In the genomic region with DNA sequence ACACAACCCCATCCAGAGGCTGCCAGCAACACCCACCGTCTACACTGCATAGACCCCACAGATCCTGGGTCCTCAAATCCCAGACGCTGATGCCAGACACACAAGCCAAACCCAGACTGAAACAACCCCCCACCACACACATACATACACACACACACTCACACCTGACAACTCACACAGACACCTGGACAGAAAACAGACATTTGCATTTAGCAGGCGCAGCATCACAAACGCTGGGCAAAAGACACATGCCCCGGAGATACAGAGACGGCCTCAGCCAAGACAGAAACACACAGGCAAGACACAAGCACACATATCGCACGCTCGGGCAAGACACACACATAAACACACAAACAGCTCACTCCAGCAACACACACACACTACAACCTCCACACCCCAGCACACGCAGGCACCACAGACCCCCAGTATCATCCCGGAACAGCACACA, we compare ENCODE assay signal across 9 cellular contexts. TPM values are rescaled to one million over a fixed set of nuclear protein-coding genes. Genes with fewer than 3 reads are reported as not detected.
DNase-seq lines count a peak whose midpoint lies in the region; ATAC-seq and TF ChIP-seq lines count a peak whose summit lies in the region.
"Had no signal": no experiment of that assay in that cellular context is flagged by ENCODE, and none has a peak within 500 bp of the region (broad histone marks: within the 10 kb centered on the region; RNA-seq: fewer than 3 reads in every experiment).

No MANE protein-coding gene starts in this region.

- peak in 1 of 3 donors; percentile 49 for DNase-seq in CD4-positive, CD25-positive, alpha-beta regulatory T cell
- peak in 1 of 2 donors; percentile 41 for DNase-seq in cardiac fibroblast (ENCODE audit: low read depth in 2 of 2)
- no peak for DNase-seq in GM03348 (ENCODE audit: low spot score)
- no peak for DNase-seq in Ammon's horn (ENCODE audit: low spot score)

- 6% methylated on average over 11 of the region's 11 CpGs for whole genome bisulfite sequencing in HUES64

- no peaks in the 10 kb centered on the region for H3K36me3 ChIP-seq in CD4-positive, CD25-positive, alpha-beta regulatory T cell (ENCODE audit: control insufficient read depth, insufficient read depth, low read length)
- H3K36me3 ChIP-seq in HUES64 (ENCODE audit: insufficient read depth, low read length), result no peaks in the 10 kb centered on the region
- H3K36me3 ChIP-seq in mucosa of rectum (ENCODE audit: control insufficient read depth in 2 of 2, insufficient read depth in 2 of 2, low read length in 2 of 2), result no peaks in the 10 kb centered on the region

- H3K27me3 Mint-ChIP-seq in CD4-positive, CD25-positive, alpha-beta regulatory T cell, result no peaks in the 10 kb centered on the region

- H3K9me3 ChIP-seq in CD4-positive, CD25-positive, alpha-beta regulatory T cell (ENCODE audit: control insufficient read depth in 2 of 2, low read length in 2 of 2), result no peaks in the 10 kb centered on the region
- no peaks in the 10 kb centered on the region for H3K9me3 ChIP-seq in HUES64 (ENCODE audit: insufficient read depth, low read depth, low read length)
- no peaks in the 10 kb centered on the region for H3K9me3 ChIP-seq in mucosa of rectum (ENCODE audit: control insufficient read depth in 2 of 2, low read length in 2 of 2)

- peaks cover 0 to 36% (median 22%) of the 10 kb centered on the region in 4 donors for H3K4me1 Mint-ChIP-seq in CD4-positive, CD25-positive, alpha-beta regulatory T cell

- H3K36me3 Mint-ChIP-seq in CD4-positive, CD25-positive, alpha-beta regulatory T cell, result no peaks in the 10 kb centered on the region
- H3K36me3 Mint-ChIP-seq: naive B cell had no signal

- H3K27me3 ChIP-seq in CD4-positive, CD25-positive, alpha-beta regulatory T cell (ENCODE audit: control insufficient read depth, insufficient read depth, low read length), result no peaks in the 10 kb centered on the region
- H3K27me3 ChIP-seq in HUES64 (ENCODE audit: insufficient read depth, low read length) (peaks cover 4% of the 10 kb centered on the region), mucosa of rectum (ENCODE audit: control insufficient read depth in 2 of 2, insufficient read depth in 2 of 2, low read length in 2 of 2) (no peaks in the 10 kb centered on the region)

- no peak overlapping the region for H3K4me3 Mint-ChIP-seq in CD4-positive, CD25-positive, alpha-beta regulatory T cell
- H3K4me3 Mint-ChIP-seq: naive B cell had no signal

- peaks cover 53% of the 10 kb centered on the region for H3K4me1 ChIP-seq in CD4-positive, CD25-positive, alpha-beta regulatory T cell (ENCODE audit: control insufficient read depth, insufficient read depth, low read length, poor library complexity, severe bottlenecking)
- H3K4me1 ChIP-seq in HUES64 (ENCODE audit: insufficient read depth, low read length), result peaks cover 21% of the 10 kb centered on the region
- peaks cover 47 to 50% of the 10 kb centered on the region in 2 donors for H3K4me1 ChIP-seq in mucosa of rectum (ENCODE audit: control insufficient read depth in 2 of 2, insufficient read depth in 2 of 2, low read length in 2 of 2)

- peak overlapping the region; percentile 88 for H3K27ac ChIP-seq in CD4-positive, CD25-positive, alpha-beta regulatory T cell (ENCODE audit: insufficient read depth, low read length, poor library complexity, severe bottlenecking)
- H3K27ac ChIP-seq in HUES64 (ENCODE audit: low read depth, low read length) (no peak overlapping the region), mucosa of rectum (ENCODE audit: low read depth in 2 of 2, low read length in 2 of 2) (peak overlapping the region; percentile 89 to 99)

- no peak for ATAC-seq in CD4-positive, CD25-positive, alpha-beta regulatory T cell (ENCODE audit: low read depth in 2 of 2)
- no peak for ATAC-seq in GM19328 (IDR thresholded peaks at IDR 0.05; ENCODE audit: unreplicated experiment)
- no peak for ATAC-seq in activated CD4-positive, CD25-positive, alpha-beta regulatory T cell treated with anti-CD3 and anti-CD28 coated beads, Interleukin-2, amount 50 U/mL, for 24 hours

- no peak overlapping the region for H3K27ac Mint-ChIP-seq in CD4-positive, CD25-positive, alpha-beta regulatory T cell
- H3K27ac Mint-ChIP-seq: naive B cell had no signal

- no peak for TF ChIP-seq CTCF in cardiac fibroblast (IDR thresholded peaks at IDR 0.05; ENCODE audit: low read depth, low read length)

- peak overlapping the region; percentile 89 for H3K4me3 ChIP-seq in CD4-positive, CD25-positive, alpha-beta regulatory T cell (ENCODE audit: low read depth, low read length)
- H3K4me3 ChIP-seq in HUES64 (ENCODE audit: low read length), result peak overlapping the region; percentile 70
- H3K4me3 ChIP-seq in cardiac fibroblast (replicated peaks in 1 of 2; ENCODE audit: low read depth in 2 of 2, low read length in 2 of 2), result peak overlapping the region; percentile 76 to 96
- peak overlapping the region; percentile 71 to 85 for H3K4me3 ChIP-seq in mucosa of rectum (ENCODE audit: low read length in 2 of 2)

- H3K9me3 Mint-ChIP-seq in CD4-positive, CD25-positive, alpha-beta regulatory T cell, result no peaks in the 10 kb centered on the region
- H3K9me3 Mint-ChIP-seq: naive B cell had no signal

- H3K9ac ChIP-seq in HUES64 (ENCODE audit: low read depth, low read length) (peak overlapping the region; percentile 23), mucosa of rectum (ENCODE audit: low read depth in 1 of 2, low read length in 2 of 2) (peak overlapping the region; percentile 80 to 96)

RNA-seq across cellular contexts. Expression of a gene that starts 1.3 kb away (rescaled TPM):
- 21.2 TPM for total RNA-seq in CD4-positive, CD25-positive, alpha-beta regulatory T cell
- 1 to 10 TPM; 4.2 to 6.7 (median 5.4) TPM for polyA plus RNA-seq in CD4-positive, CD25-positive, alpha-beta regulatory T cell
- 15.9 TPM for polyA plus RNA-seq in HUES64 (2013, experiment 1 of 2)
- polyA plus RNA-seq in HUES64 (2013, experiment 2 of 2), result 13.9 TPM

RNA-seq across cellular contexts. Expression of a gene that starts 26.6 kb away (rescaled TPM):
- 44.1 TPM for total RNA-seq in CD4-positive, CD25-positive, alpha-beta regulatory T cell
- 10 to 100 TPM in 3 of 4 donors, 1 to 10 TPM in 1; 7.3 to 14.5 (median 12.6) TPM for polyA plus RNA-seq in CD4-positive, CD25-positive, alpha-beta regulatory T cell
- 16.7 TPM for polyA plus RNA-seq in HUES64 (2013, experiment 1 of 2)
- polyA plus RNA-seq in HUES64 (2013, experiment 2 of 2), result 16.2 TPM

RNA-seq across cellular contexts. Expression of a gene that starts 45.0 kb away (rescaled TPM):
- 11.0 TPM for total RNA-seq in CD4-positive, CD25-positive, alpha-beta regulatory T cell
- polyA plus RNA-seq in CD4-positive, CD25-positive, alpha-beta regulatory T cell, result 1 to 10 TPM; 1.5 to 3.6 (median 2.1) TPM
- polyA plus RNA-seq in HUES64 (2013, experiment 1 of 2), result 3.9 TPM
- 6.5 TPM for polyA plus RNA-seq in HUES64 (2013, experiment 2 of 2)
